29 cellular contexts compared by ENCODE assay signal in the genomic region with DNA sequence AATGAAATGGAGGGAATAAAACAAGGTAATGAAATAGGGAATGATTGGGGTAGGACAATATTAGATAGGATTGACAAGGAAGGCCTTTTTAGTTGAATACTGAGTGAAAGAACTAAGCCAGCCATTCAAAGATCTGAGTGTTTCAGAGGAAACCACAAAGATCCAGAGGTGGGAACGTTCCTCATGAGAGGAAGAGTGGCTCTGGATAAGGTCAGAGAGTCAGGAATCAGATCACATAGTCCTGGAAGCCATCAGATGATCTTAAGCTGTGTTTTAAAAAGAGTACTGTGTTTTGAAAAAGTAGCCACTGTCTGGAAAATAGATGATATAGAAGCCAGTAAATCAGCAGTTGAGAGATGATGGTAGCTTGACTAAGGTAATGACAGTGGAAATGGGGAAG. TPM values are rescaled to one million over a fixed set of nuclear protein-coding genes. Genes with fewer than 3 reads are reported as not detected.
DNase-seq lines count a peak whose midpoint lies in the region; ATAC-seq, FAIRE-seq and TF ChIP-seq lines count a peak whose summit lies in the region.
"Had no signal": no experiment of that assay in that cellular context is flagged by ENCODE, and none has a peak within 500 bp of the region (broad histone marks: within the 10 kb centered on the region; RNA-seq: fewer than 3 reads in every experiment).

No MANE protein-coding gene starts in this region.

- TF ChIP-seq POLR2A in GM12878 (IDR thresholded peaks at IDR 0.05; ENCODE audit: low read depth, low read length): no peak

- intact Hi-C loops in heart right ventricle (cut with DNase I) (loop anchor here in 1 of 10 donors (10.0 kb wide), 1 partner anchor 122 kb away; no protein-coding TSS in a partner anchor), GM12878 (cut with micrococcal nuclease; ENCODE audit: unreplicated experiment) (no loop called here), natural killer cell (cut with micrococcal nuclease) (no loop called here)

- H3K4me3 ChIP-seq in cardiac muscle cell: no peak overlapping the region
- no peak overlapping the region for H3K4me3 ChIP-seq in heart right ventricle
- H3K4me3 ChIP-seq in GM12878: no peak overlapping the region
- H3K4me3 ChIP-seq: ascending aorta had no signal

- H3K9ac ChIP-seq in GM12878 (ENCODE audit: control insufficient read depth, insufficient read depth, low read length): no peak overlapping the region

- H3K4me1 ChIP-seq in cardiac muscle cell (ENCODE audit: low read depth) (peaks cover 15% of the 10 kb centered on the region), heart right ventricle (peaks cover 0 to 12% (median 0%) of the 10 kb centered on the region in 9 donors), GM12878 (ENCODE audit: control insufficient read depth, insufficient read depth, low read length) (no peaks in the 10 kb centered on the region)
- H3K4me1 ChIP-seq: ascending aorta had no signal

- no peak overlapping the region for H2AFZ ChIP-seq in GM12878 (ENCODE audit: control insufficient read depth, low read depth, low read length)

- no peaks in the 10 kb centered on the region; the same call in 1 of the 2 replicates for H4K20me1 ChIP-seq in GM12878 (ENCODE audit: control insufficient read depth, insufficient read depth)

- H3K4me3 Mint-ChIP-seq in natural killer cell (no peak overlapping the region), immature natural killer cell (no peak overlapping the region)
- H3K4me3 Mint-ChIP-seq: activated CD4-positive, alpha-beta T cell treated with anti-CD3 and anti-CD28 coated beads, Interleukin-2, amount 10 ng/mL, durations not matched to agents 7 days and 5 days; activated naive CD4-positive, alpha-beta T cell treated with anti-CD3 and anti-CD28 coated beads, Interleukin-2, amount 50 U/mL, for 24 hours had no signal

- H3K27ac ChIP-seq in cardiac muscle cell (peak overlapping the region; percentile 3), heart right ventricle (peak overlapping the region in 1 of 10 donors; percentile 7), GM12878 (ENCODE audit: control insufficient read depth, insufficient read depth) (no peak overlapping the region), substantia nigra (ENCODE audit: low read depth, low read length, poor library complexity, severe bottlenecking) (peak overlapping the region; percentile 17)
- H3K27ac ChIP-seq: ascending aorta, WERI-Rb-1 had no signal

- RAD21 ChIA-PET in GM12878 (lab: Charles Lee; ENCODE audit: unreplicated experiment): interaction anchor here (1.0 to 1.9 kb wide), 5 partner anchors 8 to 175 kb away, joined by 3 to 6 read pairs (median 3); a partner anchor contains a TSS

- H3K27me3 Mint-ChIP-seq in natural killer cell (ENCODE audit: low read depth in 2 of 2) (no peaks in the 10 kb centered on the region), immature natural killer cell (ENCODE audit: low read depth in 3 of 3) (peaks cover 0 to 6% (median 0%) of the 10 kb centered on the region in 3 donors)
- H3K27me3 Mint-ChIP-seq: activated CD4-positive, alpha-beta T cell treated with anti-CD3 and anti-CD28 coated beads, Interleukin-2, amount 10 ng/mL, durations not matched to agents 7 days and 5 days; activated naive CD4-positive, alpha-beta T cell treated with anti-CD3 and anti-CD28 coated beads, Interleukin-2, amount 50 U/mL, for 24 hours had no signal

- CTCF ChIA-PET in GM12878 (lab: Yijun Ruan, JAX): interaction anchor here (0.8 to 2.6 kb wide), 8 partner anchors 8 to 175 kb away, joined by 3 to 15 read pairs (median 5); a partner anchor contains a TSS

- H3K9me3 Mint-ChIP-seq in natural killer cell: peaks cover 2 to 5% of the 10 kb centered on the region in 2 donors
- peaks cover 10 to 16% (median 13%) of the 10 kb centered on the region in 6 donors for H3K9me3 Mint-ChIP-seq in immature natural killer cell
- H3K9me3 Mint-ChIP-seq: activated naive CD4-positive, alpha-beta T cell treated with anti-CD3 and anti-CD28 coated beads, Interleukin-2, amount 50 U/mL, for 24 hours had no signal

- TF ChIP-seq EP300 in GM12878 (IDR thresholded peaks at IDR 0.05; ENCODE audit: borderline replicate concordance in 1 of 2, control insufficient read depth in 1 of 2, low read depth in 2 of 2, low read length in 2 of 2): no peak

- BruUV-seq in GM12878 (replicated peaks; lab: Mats Ljungman, UMichigan): no TSS peak

- H3K36me3 Mint-ChIP-seq in natural killer cell: peaks cover 8% of the 10 kb centered on the region
- peaks cover 0 to 19% (median 7%) of the 10 kb centered on the region in 3 donors for H3K36me3 Mint-ChIP-seq in immature natural killer cell

- H3K4me1 Mint-ChIP-seq in natural killer cell (peaks cover 16 to 21% of the 10 kb centered on the region in 2 donors), immature natural killer cell (peaks cover 1 to 6% of the 10 kb centered on the region in 2 donors)

- no peaks in the 10 kb centered on the region for H3K9me3 ChIP-seq in cardiac muscle cell (ENCODE audit: low read depth)
- H3K9me3 ChIP-seq in heart right ventricle: peaks cover 0 to 31% (median 7%) of the 10 kb centered on the region in 11 donors
- peaks cover 5% of the 10 kb centered on the region for H3K9me3 ChIP-seq in GM12878 (replicated peaks; ENCODE audit: control insufficient read depth, insufficient read depth, low read length)

- 23 to 49% methylated on average over 1 of the region's 1 CpG for WGBS in heart right ventricle, 2 donors
- WGBS in GM12878 (ENCODE audit: insufficient coverage, insufficient replicate concordance, low lambda C conversion rate, missing lambda C conversion rate): 47% methylated on average over 1 of the region's 1 CpG

- POLR2A ChIA-PET in GM12878 (lab: Charles Lee): interaction anchor here (0.8 to 1.9 kb wide), 2 partner anchors 10 kb away, joined by 3 to 10 read pairs; no protein-coding TSS in a partner anchor

- H3K27ac Mint-ChIP-seq in natural killer cell (peak overlapping the region in 1 of 2 donors; percentile 8), immature natural killer cell (peak overlapping the region in 3 of 6 donors; percentile 35 to 63 (median 41))
- H3K27ac Mint-ChIP-seq: activated CD4-positive, alpha-beta T cell treated with anti-CD3 and anti-CD28 coated beads, Interleukin-2, amount 10 ng/mL, durations not matched to agents 7 days and 5 days; activated naive CD4-positive, alpha-beta T cell treated with anti-CD3 and anti-CD28 coated beads, Interleukin-2, amount 50 U/mL, for 24 hours had no signal

- DNase-seq in cardiac muscle cell (ENCODE audit: low read depth in 1 of 2, low spot score in 1 of 2): no peak
- no peak for DNase-seq in heart right ventricle
- no peak for DNase-seq in GM12878 (ENCODE audit: low read depth, low spot score)
- DNase-seq in medulla oblongata (ENCODE audit: extremely low spot score): peak; percentile 26
- no peak for DNase-seq in substantia nigra (lab: John Stamatoyannopoulos, UW)
- no peak for DNase-seq in natural killer cell
- DNase-seq in immature natural killer cell: no peak
- DNase-seq: activated CD4-positive, alpha-beta T cell treated with anti-CD3 and anti-CD28 coated beads, Interleukin-2, amount 10 ng/mL, durations not matched to agents 7 days and 5 days; cerebellar nuclear complex; COR-L47; effector CD8-positive, alpha-beta T cell; hippocampal formation; Karpas-422; NCI-H1694 treated with DMSO at 0.1 percent for 48 hours; NCI-H524 treated with DMSO at 0.1 percent for 48 hours; retina; small intestine; stimulated activated CD4-positive, alpha-beta T cell treated with anti-CD3 and anti-CD28 coated beads, Interleukin-2, amount 100 ng/mL, for 24 hours; WERI-Rb-1 had no signal

- no peaks in the 10 kb centered on the region for H3K27me3 ChIP-seq in cardiac muscle cell
- H3K27me3 ChIP-seq in heart right ventricle: no peaks in the 10 kb centered on the region
- no peaks in the 10 kb centered on the region for H3K27me3 ChIP-seq in GM12878 (replicated peaks in 1 of 2; ENCODE audit: control insufficient read depth in 2 of 2, insufficient read depth in 2 of 2, low read length in 1 of 2)
- H3K27me3 ChIP-seq: ascending aorta had no signal

- peaks cover 10% of the 10 kb centered on the region for H3K79me2 ChIP-seq in GM12878 (ENCODE audit: control insufficient read depth, insufficient read depth, low read length)

- no peak for TF ChIP-seq RAD21 in GM12878 (IDR thresholded peaks at IDR 0.05; ENCODE audit: insufficient read depth, low read depth, low read length)

- ATAC-seq in heart right ventricle: no peak
- ATAC-seq in GM12878: no peak; the same call in 2 of the 3 replicates
- no peak for ATAC-seq in natural killer cell
- no peak for ATAC-seq in HG03520 (IDR thresholded peaks at IDR 0.05; ENCODE audit: unreplicated experiment)
- ATAC-seq: esophagus mucosa, SK-N-SH treated with all-trans-retinoic acid at 6 μM for 48 hours had no signal

- peak; percentile 61 for FAIRE-seq in GM12878 (lab: Jason Lieb, UNC)
- FAIRE-seq: A204.1, frontal cortex, GM12891, islet of Langerhans, small intestine, urothelium cell line had no signal

- SMC1A ChIA-PET in GM12878 (lab: Charles Lee; ENCODE audit: uncharacterized antibody, unreplicated experiment): interaction anchor here (1.0 to 2.3 kb wide), 5 partner anchors 10 to 195 kb away, joined by 3 to 9 read pairs (median 4); a partner anchor contains a TSS

- TF ChIP-seq CTCF in cardiac muscle cell (IDR thresholded peaks at IDR 0.05; ENCODE audit: low read depth, low read length) (no peak), heart right ventricle (IDR thresholded peaks at IDR 0.05) (no peak), GM12878 (IDR thresholded peaks at IDR 0.05 in 2 of 3, conservative IDR thresholded peaks at IDR 0.05 in 1 of 3; ENCODE audit: control insufficient read depth in 2 of 3, extremely low read depth in 1 of 3, insufficient read depth in 1 of 3, low read depth in 3 of 3, low read length in 3 of 3) (no peak), natural killer cell (IDR thresholded peaks at IDR 0.05) (no peak)

- in situ Hi-C loops in GM12878 (cut with MboI): no loop called here

- H3K36me3 ChIP-seq in cardiac muscle cell: no peaks in the 10 kb centered on the region
- H3K36me3 ChIP-seq in heart right ventricle: peaks cover 0 to 10% (median 0%) of the 10 kb centered on the region in 9 donors
- H3K36me3 ChIP-seq in GM12878 (ENCODE audit: control insufficient read depth in 2 of 2, insufficient read depth in 2 of 2, low read length in 1 of 2): peaks cover 1 to 4% of the 10 kb centered on the region in 2 experiments; a peak in 2 of 4 replicates
- H3K36me3 ChIP-seq: ascending aorta had no signal

- no peak overlapping the region for H3K4me2 ChIP-seq in GM12878 (ENCODE audit: control insufficient read depth, insufficient read depth)

RNA-seq across cellular contexts. Expression of a gene that starts 11.8 kb away (rescaled TPM):
- total RNA-seq in cardiac muscle cell (21.0 and 36.0 TPM in 2 replicates), heart right ventricle (1 to 10 TPM; 4.3 to 8.2 (median 6.4) TPM), GM12878 (2014; rRNA removed) (22.3 and 31.7 TPM in 2 replicates), GM12878 (2014; rRNA removed; fragmentation: Illumina TruSeq; extraction: Trizol) (20.4 and 20.7 TPM in 2 replicates), GM12878 (2021) (49.1 and 51.7 TPM in 2 replicates), natural killer cell (10 to 100 TPM; 20.2 to 25.5 (median 22.8) TPM)
- polyA plus RNA-seq in cardiac muscle cell (27.9 and 37.0 TPM in 2 replicates), heart right ventricle (10 to 100 TPM in 1 of 2 donors, 1 to 10 TPM in 1; 7.3 to 10.3 TPM), GM12878 (2011; rRNA removed) (35.9 and 50.8 TPM in 2 replicates), GM12878 (2014; fragmentation: Illumina TruSeq; extraction: Trizol) (62.7 and 63.1 TPM in 2 replicates), GM12878 (2014; fragmentation: Nextera tagmentation; extraction: Ambion mirVana) (10 to 100 TPM; 16.6 to 18.7 TPM), GM12878 (2014; rRNA removed) (34.1 and 35.7 TPM in 2 replicates), GM12878 (2016; fragmentation: Nextera tagmentation; extraction: Ambion mirVana) (10 to 100 TPM; 27.5 to 38.0 TPM), immature natural killer cell (1 to 10 TPM in 2 of 3 donors, under 1 TPM in 1; 0.14 to 5.4 (median 3.8) TPM)
- 98.7 and 112 TPM in 2 replicates for total RNA-seq in GM12878 (2013; cell fraction: nucleolus; rRNA removed)
- 16.7 TPM for polyA plus RNA-seq in GM12878 (2011; ENCODE audit: low read depth)
- polyA plus RNA-seq in GM12878 (2011; cell fraction: cytosol; rRNA removed): 47.3 and 57.9 TPM in 2 replicates
- 174 and 209 TPM in 2 replicates for polyA plus RNA-seq in GM12878 (2011; cell fraction: nucleus; rRNA removed)
- polyA plus RNA-seq in GM12878 (2012): 13.6 and 19.5 TPM in 2 replicates
- 80.0 and 87.2 TPM in 2 replicates for polyA minus RNA-seq in GM12878 (2011; rRNA and poly(A)+ RNA removed)
- polyA minus RNA-seq in GM12878 (2011; cell fraction: cytosol; rRNA and poly(A)+ RNA removed): 17.5 and 19.5 TPM in 2 replicates
- 64.6 and 98.3 TPM in 2 replicates for polyA minus RNA-seq in GM12878 (2011; cell fraction: nucleus; rRNA and poly(A)+ RNA removed)

RNA-seq across cellular contexts. Expression of a gene that starts 50.5 kb away (rescaled TPM):
- 35.7 and 56.2 TPM in 2 replicates for total RNA-seq in cardiac muscle cell
- 53.6 and 63.5 TPM in 2 replicates for polyA plus RNA-seq in cardiac muscle cell
- total RNA-seq in heart right ventricle: 10 to 100 TPM in 1 of 10 donors, 1 to 10 TPM in 9; 4.2 to 16.0 (median 6.5) TPM
- polyA plus RNA-seq in heart right ventricle: 10 to 100 TPM in 1 of 2 donors, 1 to 10 TPM in 1; 7.5 to 18.8 TPM
- total RNA-seq in GM12878 (2013; cell fraction: nucleolus; rRNA removed): 77.2 and 81.3 TPM in 2 replicates
- total RNA-seq in GM12878 (2014; rRNA removed): 12.3 and 18.4 TPM in 2 replicates
- 6.8 and 7.5 TPM in 2 replicates for total RNA-seq in GM12878 (2014; rRNA removed; fragmentation: Illumina TruSeq; extraction: Trizol)
- 17.0 and 20.0 TPM in 2 replicates for total RNA-seq in GM12878 (2021)
- polyA plus RNA-seq in GM12878 (2011; ENCODE audit: low read depth): 4.1 TPM
- polyA plus RNA-seq in GM12878 (2011; rRNA removed): 15.6 and 22.8 TPM in 2 replicates
- 18.2 and 21.0 TPM in 2 replicates for polyA plus RNA-seq in GM12878 (2011; cell fraction: cytosol; rRNA removed)
- polyA plus RNA-seq in GM12878 (2011; cell fraction: nucleus; rRNA removed): 205 and 258 TPM in 2 replicates
- polyA plus RNA-seq in GM12878 (2012): 7.1 and 12.8 TPM in 2 replicates
- 13.6 and 18.0 TPM in 2 replicates for polyA plus RNA-seq in GM12878 (2014; fragmentation: Illumina TruSeq; extraction: Trizol)
- polyA plus RNA-seq in GM12878 (2014; fragmentation: Nextera tagmentation; extraction: Ambion mirVana): 1 to 10 TPM; 4.0 to 7.3 TPM
- polyA plus RNA-seq in GM12878 (2014; rRNA removed): 17.5 and 19.1 TPM in 2 replicates
- 10 to 100 TPM; 15.2 to 18.1 TPM for polyA plus RNA-seq in GM12878 (2016; fragmentation: Nextera tagmentation; extraction: Ambion mirVana)
- 11.2 and 22.6 TPM in 2 replicates for polyA minus RNA-seq in GM12878 (2011; rRNA and poly(A)+ RNA removed)
- 4.9 and 6.0 TPM in 2 replicates for polyA minus RNA-seq in GM12878 (2011; cell fraction: cytosol; rRNA and poly(A)+ RNA removed)
- 21.2 and 29.1 TPM in 2 replicates for polyA minus RNA-seq in GM12878 (2011; cell fraction: nucleus; rRNA and poly(A)+ RNA removed)
- 10 to 100 TPM; 20.0 to 20.3 (median 20.2) TPM for total RNA-seq in natural killer cell
- 1 to 10 TPM; 3.0 to 3.9 (median 3.9) TPM for polyA plus RNA-seq in immature natural killer cell

RNA-seq across cellular contexts. Expression of a gene that starts 50.6 kb away (rescaled TPM):
- total RNA-seq in cardiac muscle cell (31.3 and 31.4 TPM in 2 replicates), heart right ventricle (10 to 100 TPM; 13.5 to 20.3 (median 16.3) TPM), GM12878 (2014; rRNA removed) (45.2 and 45.3 TPM in 2 replicates), GM12878 (2014; rRNA removed; fragmentation: Illumina TruSeq; extraction: Trizol) (29.3 and 30.0 TPM in 2 replicates), GM12878 (2021) (20.6 and 25.3 TPM in 2 replicates), natural killer cell (10 to 100 TPM; 16.5 to 22.8 (median 20.1) TPM)
- polyA plus RNA-seq in cardiac muscle cell (41.1 and 46.9 TPM in 2 replicates), heart right ventricle (10 to 100 TPM; 18.1 to 25.4 TPM), GM12878 (2011; rRNA removed) (38.2 and 70.4 TPM in 2 replicates), GM12878 (2014; fragmentation: Illumina TruSeq; extraction: Trizol) (27.9 and 35.7 TPM in 2 replicates), GM12878 (2014; fragmentation: Nextera tagmentation; extraction: Ambion mirVana) (1 to 10 TPM; 1.3 to 6.9 TPM), GM12878 (2014; rRNA removed) (35.3 and 38.0 TPM in 2 replicates), GM12878 (2016; fragmentation: Nextera tagmentation; extraction: Ambion mirVana) (10 to 100 TPM; 24.6 to 27.4 TPM), immature natural killer cell (10 to 100 TPM in 2 of 3 donors, 1 to 10 TPM in 1; 7.7 to 16.7 (median 16.3) TPM)
- 6.4 and 9.6 TPM in 2 replicates for total RNA-seq in GM12878 (2013; cell fraction: nucleolus; rRNA removed)
- polyA plus RNA-seq in GM12878 (2011; ENCODE audit: low read depth): 14.0 TPM
- 34.9 and 46.8 TPM in 2 replicates for polyA plus RNA-seq in GM12878 (2011; cell fraction: cytosol; rRNA removed)
- polyA plus RNA-seq in GM12878 (2011; cell fraction: nucleus; rRNA removed): 54.6 and 57.0 TPM in 2 replicates
- polyA plus RNA-seq in GM12878 (2012): 19.6 and 25.1 TPM in 2 replicates
- polyA minus RNA-seq in GM12878 (2011; rRNA and poly(A)+ RNA removed): 44.5 and 48.4 TPM in 2 replicates
- 14.3 and 17.4 TPM in 2 replicates for polyA minus RNA-seq in GM12878 (2011; cell fraction: cytosol; rRNA and poly(A)+ RNA removed)
- polyA minus RNA-seq in GM12878 (2011; cell fraction: nucleus; rRNA and poly(A)+ RNA removed): 6.5 and 12.7 TPM in 2 replicates

RNA-seq across cellular contexts. Expression of a gene that starts 59.5 kb away (rescaled TPM):
- 63.1 and 106 TPM in 2 replicates for total RNA-seq in cardiac muscle cell
- polyA plus RNA-seq in cardiac muscle cell: 70.6 and 125 TPM in 2 replicates
- total RNA-seq in heart right ventricle: 10 to 100 TPM in 2 of 10 donors, 1 to 10 TPM in 8; 3.7 to 12.8 (median 7.1) TPM
- 1 to 10 TPM; 8.9 to 9.1 TPM for polyA plus RNA-seq in heart right ventricle
- total RNA-seq in GM12878 (2013; cell fraction: nucleolus; rRNA removed): 0.27 and 0.79 TPM in 2 replicates
- total RNA-seq in GM12878 (2014; rRNA removed): 0.28 and 0.60 TPM in 2 replicates
- not detected in 2 replicates for total RNA-seq in GM12878 (2014; rRNA removed; fragmentation: Illumina TruSeq; extraction: Trizol)
- 0.61 and 0.72 TPM in 2 replicates for total RNA-seq in GM12878 (2021)
- not detected for polyA plus RNA-seq in GM12878 (2011; ENCODE audit: low read depth)
- polyA plus RNA-seq in GM12878 (2011; rRNA removed): 0.11 and 0.19 TPM in 2 replicates
- polyA plus RNA-seq in GM12878 (2011; cell fraction: cytosol; rRNA removed): 0.32 and 0.34 TPM in 2 replicates
- 0.16 and 0.28 TPM in 2 replicates for polyA plus RNA-seq in GM12878 (2011; cell fraction: nucleus; rRNA removed)
- 0.27 and 0.43 TPM in 2 replicates for polyA plus RNA-seq in GM12878 (2012)
- polyA plus RNA-seq in GM12878 (2014; fragmentation: Illumina TruSeq; extraction: Trizol): 0.22 TPM in 1 of 2 replicates, not detected in the other
- polyA plus RNA-seq in GM12878 (2014; fragmentation: Nextera tagmentation; extraction: Ambion mirVana): under 1 TPM in 1 of 2 experiments, not detected in 1; 0.13 TPM
- 0.10 and 0.35 TPM in 2 replicates for polyA plus RNA-seq in GM12878 (2014; rRNA removed)
- under 1 TPM; 0.12 to 0.14 TPM for polyA plus RNA-seq in GM12878 (2016; fragmentation: Nextera tagmentation; extraction: Ambion mirVana)
- 0.21 TPM in 1 of 2 replicates, not detected in the other for polyA minus RNA-seq in GM12878 (2011; rRNA and poly(A)+ RNA removed)
- polyA minus RNA-seq in GM12878 (2011; cell fraction: cytosol; rRNA and poly(A)+ RNA removed): not detected in 2 replicates
- not detected in 2 replicates for polyA minus RNA-seq in GM12878 (2011; cell fraction: nucleus; rRNA and poly(A)+ RNA removed)
- total RNA-seq in natural killer cell: 1 to 10 TPM in 1 of 3 donors, under 1 TPM in 1, not detected in 1; 0.61 to 1.6 TPM
- under 1 TPM in 2 of 3 donors, not detected in 1; 0.34 to 0.60 TPM for polyA plus RNA-seq in immature natural killer cell
